ENCODE assay signal across 2 cellular contexts in genomic region chr19:40776364-40776763, GRCh38.
TF ChIP-seq lines count a peak whose summit lies in the region.

No MANE protein-coding gene starts in this region.

TF ChIP-seq in neural cell, 6 proteins besides CTCF, POLR2A, EP300 and RAD21:
- TF ChIP-seq, protein P1, sequence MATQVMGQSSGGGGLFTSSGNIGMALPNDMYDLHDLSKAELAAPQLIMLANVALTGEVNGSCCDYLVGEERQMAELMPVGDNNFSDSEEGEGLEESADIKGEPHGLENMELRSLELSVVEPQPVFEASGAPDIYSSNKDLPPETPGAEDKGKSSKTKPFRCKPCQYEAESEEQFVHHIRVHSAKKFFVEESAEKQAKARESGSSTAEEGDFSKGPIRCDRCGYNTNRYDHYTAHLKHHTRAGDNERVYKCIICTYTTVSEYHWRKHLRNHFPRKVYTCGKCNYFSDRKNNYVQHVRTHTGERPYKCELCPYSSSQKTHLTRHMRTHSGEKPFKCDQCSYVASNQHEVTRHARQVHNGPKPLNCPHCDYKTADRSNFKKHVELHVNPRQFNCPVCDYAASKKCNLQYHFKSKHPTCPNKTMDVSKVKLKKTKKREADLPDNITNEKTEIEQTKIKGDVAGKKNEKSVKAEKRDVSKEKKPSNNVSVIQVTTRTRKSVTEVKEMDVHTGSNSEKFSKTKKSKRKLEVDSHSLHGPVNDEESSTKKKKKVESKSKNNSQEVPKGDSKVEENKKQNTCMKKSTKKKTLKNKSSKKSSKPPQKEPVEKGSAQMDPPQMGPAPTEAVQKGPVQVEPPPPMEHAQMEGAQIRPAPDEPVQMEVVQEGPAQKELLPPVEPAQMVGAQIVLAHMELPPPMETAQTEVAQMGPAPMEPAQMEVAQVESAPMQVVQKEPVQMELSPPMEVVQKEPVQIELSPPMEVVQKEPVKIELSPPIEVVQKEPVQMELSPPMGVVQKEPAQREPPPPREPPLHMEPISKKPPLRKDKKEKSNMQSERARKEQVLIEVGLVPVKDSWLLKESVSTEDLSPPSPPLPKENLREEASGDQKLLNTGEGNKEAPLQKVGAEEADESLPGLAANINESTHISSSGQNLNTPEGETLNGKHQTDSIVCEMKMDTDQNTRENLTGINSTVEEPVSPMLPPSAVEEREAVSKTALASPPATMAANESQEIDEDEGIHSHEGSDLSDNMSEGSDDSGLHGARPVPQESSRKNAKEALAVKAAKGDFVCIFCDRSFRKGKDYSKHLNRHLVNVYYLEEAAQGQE (IDR thresholded peaks at IDR 0.05; ENCODE audit: borderline replicate concordance) = no peak
- TF ChIP-seq TAF1 (IDR thresholded peaks at IDR 0.05; ENCODE audit: low read depth) (no peak), SMC3 (conservative IDR thresholded peaks at IDR 0.05; ENCODE audit: poor library complexity) (no peak), EZH2 (IDR thresholded peaks at IDR 0.05; ENCODE audit: borderline replicate concordance, insufficient read depth, low read length, poor library complexity, severe bottlenecking) (no peak), MXI1 (conservative IDR thresholded peaks at IDR 0.05; ENCODE audit: poor library complexity, severe bottlenecking) (no peak), POLR2AphosphoS5 (IDR thresholded peaks at IDR 0.05) (no peak)

TF ChIP-seq in WTC11, 78 proteins besides CTCF, POLR2A, EP300 and RAD21 (continued from another document):
- TF ChIP-seq NFYB (CRISPR knock-in tag; conservative IDR thresholded peaks at IDR 0.05; ENCODE audit: low read depth) (no peak), ETV6 (CRISPR knock-in tag; IDR thresholded peaks at IDR 0.05) (no peak), ZNF138 (CRISPR knock-in tag; conservative IDR thresholded peaks at IDR 0.05) (no peak), OVOL2 (CRISPR knock-in tag; IDR thresholded peaks at IDR 0.05; ENCODE audit: borderline replicate concordance) (no peak), ZNF281 (CRISPR knock-in tag; IDR thresholded peaks at IDR 0.05) (no peak)
- TF ChIP-seq, protein P2, sequence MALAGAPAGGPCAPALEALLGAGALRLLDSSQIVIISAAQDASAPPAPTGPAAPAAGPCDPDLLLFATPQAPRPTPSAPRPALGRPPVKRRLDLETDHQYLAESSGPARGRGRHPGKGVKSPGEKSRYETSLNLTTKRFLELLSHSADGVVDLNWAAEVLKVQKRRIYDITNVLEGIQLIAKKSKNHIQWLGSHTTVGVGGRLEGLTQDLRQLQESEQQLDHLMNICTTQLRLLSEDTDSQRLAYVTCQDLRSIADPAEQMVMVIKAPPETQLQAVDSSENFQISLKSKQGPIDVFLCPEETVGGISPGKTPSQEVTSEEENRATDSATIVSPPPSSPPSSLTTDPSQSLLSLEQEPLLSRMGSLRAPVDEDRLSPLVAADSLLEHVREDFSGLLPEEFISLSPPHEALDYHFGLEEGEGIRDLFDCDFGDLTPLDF (CRISPR knock-in tag; IDR thresholded peaks at IDR 0.05) = no peak
- TF ChIP-seq, protein P3, sequence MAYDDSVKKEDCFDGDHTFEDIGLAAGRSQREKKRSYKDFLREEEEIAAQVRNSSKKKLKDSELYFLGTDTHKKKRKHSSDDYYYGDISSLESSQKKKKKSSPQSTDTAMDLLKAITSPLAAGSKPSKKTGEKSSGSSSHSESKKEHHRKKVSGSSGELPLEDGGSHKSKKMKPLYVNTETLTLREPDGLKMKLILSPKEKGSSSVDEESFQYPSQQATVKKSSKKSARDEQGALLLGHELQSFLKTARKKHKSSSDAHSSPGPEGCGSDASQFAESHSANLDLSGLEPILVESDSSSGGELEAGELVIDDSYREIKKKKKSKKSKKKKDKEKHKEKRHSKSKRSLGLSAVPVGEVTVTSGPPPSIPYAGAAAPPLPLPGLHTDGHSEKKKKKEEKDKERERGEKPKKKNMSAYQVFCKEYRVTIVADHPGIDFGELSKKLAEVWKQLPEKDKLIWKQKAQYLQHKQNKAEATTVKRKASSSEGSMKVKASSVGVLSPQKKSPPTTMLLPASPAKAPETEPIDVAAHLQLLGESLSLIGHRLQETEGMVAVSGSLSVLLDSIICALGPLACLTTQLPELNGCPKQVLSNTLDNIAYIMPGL (CRISPR knock-in tag; IDR thresholded peaks at IDR 0.05) = no peak
